ENCODE assay signal across 13 cellular contexts in the genomic region with DNA sequence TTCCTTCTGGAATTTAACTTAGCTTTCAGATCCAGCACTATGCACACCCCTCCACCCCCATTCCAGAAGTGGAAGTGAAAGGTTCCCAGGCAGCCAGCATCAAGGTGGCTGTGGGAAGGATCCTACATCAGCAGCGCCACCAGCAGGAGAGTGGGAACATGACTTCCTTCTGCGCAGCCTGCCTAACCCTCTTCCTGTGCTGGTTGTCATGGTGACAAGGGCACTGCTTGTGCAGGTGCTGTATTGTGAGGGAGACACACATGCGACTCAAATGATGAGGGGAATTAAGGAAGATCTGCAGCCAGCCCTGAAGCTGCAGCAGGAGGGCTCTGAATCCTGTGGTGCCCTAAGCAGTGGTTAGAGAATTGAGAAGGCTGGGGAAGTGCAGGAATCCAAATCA.
DNase-seq lines count a peak whose midpoint lies in the region; ATAC-seq and TF ChIP-seq lines count a peak whose summit lies in the region.
"Had no signal": no experiment of that assay in that cellular context is flagged by ENCODE, and none has a peak within 500 bp of the region (broad histone marks: within the 10 kb centered on the region; RNA-seq: fewer than 3 reads in every experiment).

No MANE protein-coding gene starts in this region.

- POLR2A ChIA-PET in PC-3 (lab: Charles Lee; ENCODE audit: unreplicated experiment), result no interaction called here

- H4K20me1 ChIP-seq in PC-3 (ENCODE audit: low read length), result no peaks in the 10 kb centered on the region

- no peaks in the 10 kb centered on the region for H3F3A ChIP-seq in PC-3 (ENCODE audit: low read length, unreplicated experiment)

- no peak overlapping the region for H3K4me2 ChIP-seq in PC-3 (ENCODE audit: low read length)

- BruUV-seq in PC-3 (replicated peaks; lab: Mats Ljungman, UMichigan), result no TSS peak

- H3K4me1 ChIP-seq in PC-3 (ENCODE audit: insufficient read depth, low read length), result no peaks in the 10 kb centered on the region

- no peak overlapping the region for H3K9ac ChIP-seq in PC-3 (ENCODE audit: low read length)

- H3K9me3 ChIP-seq in PC-3 (ENCODE audit: low read length), result no peaks in the 10 kb centered on the region

- H2AFZ ChIP-seq in PC-3 (ENCODE audit: low read length), result no peak overlapping the region

- no peaks in the 10 kb centered on the region for H3K79me2 ChIP-seq in PC-3 (ENCODE audit: low read length)

- peak; percentile 71 for DNase-seq in Jurkat, Clone E6-1 (ENCODE audit: low read depth, low spot score)
- DNase-seq in PC-3 (peak; percentile 33), iPS-NIHi11 (ENCODE audit: low spot score) (peak; percentile 83), AG08395 (ENCODE audit: low spot score) (no peak)
- no peak for DNase-seq in activated effector memory CD4-positive, alpha-beta T cell treated with anti-CD3 and anti-CD28 coated beads, Interleukin-2, amount 50 U/mL, for 16 hours
- DNase-seq in activated CD4-positive, alpha-beta T cell treated with anti-CD3 and anti-CD28 coated beads, Interleukin-2, amount 50 U/mL, for 4 hours, result no peak
- no peak for DNase-seq in activated CD4-positive, CD25-positive, alpha-beta regulatory T cell (lab: John Stamatoyannopoulos, UW)
- DNase-seq: activated CD8-positive, alpha-beta memory T cell treated with anti-CD3 and anti-CD28 coated beads, Interleukin-2, amount 50 U/mL, for 4 hours; CD8-positive, alpha-beta memory T cell; left colon; Right ventricle myocardium superior; stimulated activated CD4-positive, alpha-beta T cell treated with anti-CD3 and anti-CD28 coated beads, Interleukin-15, amount 100 ng/mL, for 24 hours had no signal

- H3K27me3 ChIP-seq in PC-3 (ENCODE audit: low read length), result no peaks in the 10 kb centered on the region

- intact Hi-C loops in PC-3 (cut with micrococcal nuclease), result no loop called here

- no peaks in the 10 kb centered on the region for H3K9me2 ChIP-seq in PC-3 (replicated peaks; ENCODE audit: low read length)

- CTCF ChIA-PET in PC-3 (lab: Charles Lee), result no interaction called here

- H3K27ac ChIP-seq in C4-2B, result no peak overlapping the region
- H3K27ac ChIP-seq in PC-3 (ENCODE audit: low read length), result no peak overlapping the region

- no peaks in the 10 kb centered on the region for H3K36me3 ChIP-seq in PC-3 (ENCODE audit: low read depth, low read length)

- H3K4me3 ChIP-seq in Jurkat, Clone E6-1 (ENCODE audit: low read length), result no peak overlapping the region
- H3K4me3 ChIP-seq in PC-3 (ENCODE audit: low read length), result no peak overlapping the region

- no peak for ATAC-seq in PC-3
- ATAC-seq: left colon had no signal

- TF ChIP-seq CTCF in C4-2B (conservative IDR thresholded peaks at IDR 0.05) (peak; percentile 18), PC-3 (conservative IDR thresholded peaks at IDR 0.05; ENCODE audit: low read depth, low read length) (peak; percentile 45)

Comparison
In these comparisons a context has a peak if more than half of its experiments do, and no peak if none do; other contexts are left out.
1. DNase-seq: peak in Jurkat, Clone E6-1 (single experiment), PC-3 (single experiment) and iPS-NIHi11 (single experiment); none in AG08395 (single experiment), activated effector memory CD4-positive, alpha-beta T cell treated with anti-CD3 and anti-CD28 coated beads, Interleukin-2, amount 50 U/mL, for 16 hours (single experiment), activated CD4-positive, alpha-beta T cell treated with anti-CD3 and anti-CD28 coated beads, Interleukin-2, amount 50 U/mL, for 4 hours (0 of 2) and activated CD4-positive, CD25-positive, alpha-beta regulatory T cell (0 of 4).